13 cellular contexts compared by ENCODE assay signal in genomic region chr15:74791007-74791406, GRCh38. TPM values are rescaled to one million over a fixed set of nuclear protein-coding genes. Genes with fewer than 3 reads are reported as not detected.
DNase-seq lines count a peak whose midpoint lies in the region; ATAC-seq and TF ChIP-seq lines count a peak whose summit lies in the region.
"Had no signal": no experiment of that assay in that cellular context is flagged by ENCODE, and none has a peak within 500 bp of the region (broad histone marks: within the 10 kb centered on the region; RNA-seq: fewer than 3 reads in every experiment).

No MANE protein-coding gene starts in this region.

- H3K9me3 ChIP-seq in OCI-LY1 (ENCODE audit: low read length) (no peaks in the 10 kb centered on the region), spleen (no peaks in the 10 kb centered on the region), testis (no peaks in the 10 kb centered on the region)

- H3K9me3 Mint-ChIP-seq in activated CD4-positive, alpha-beta T cell treated with anti-CD3 and anti-CD28 coated beads, Interleukin-2, amount 10 ng/mL, durations not matched to agents 7 days and 5 days: no peaks in the 10 kb centered on the region
- no peaks in the 10 kb centered on the region for H3K9me3 Mint-ChIP-seq in central memory CD8-positive, alpha-beta T cell
- H3K9me3 Mint-ChIP-seq: H9 had no signal

- no peaks in the 10 kb centered on the region for H3K27me3 Mint-ChIP-seq in activated CD4-positive, alpha-beta T cell treated with anti-CD3 and anti-CD28 coated beads, Interleukin-2, amount 10 ng/mL, durations not matched to agents 7 days and 5 days
- no peaks in the 10 kb centered on the region for H3K27me3 Mint-ChIP-seq in central memory CD8-positive, alpha-beta T cell

- H3K4me1 ChIP-seq in OCI-LY1 (ENCODE audit: insufficient read depth, low read length, severe bottlenecking) (peaks cover 99% of the 10 kb centered on the region), spleen (peaks cover 95 to 100% (median 99%) of the 10 kb centered on the region in 6 donors), testis (peaks cover 30% of the 10 kb centered on the region)

- no peak for DNase-seq in activated CD4-positive, alpha-beta T cell treated with anti-CD3 and anti-CD28 coated beads, Interleukin-2, amount 10 ng/mL, durations not matched to agents 7 days and 5 days
- DNase-seq in activated CD4-positive, alpha-beta T cell treated with anti-CD3 and anti-CD28 coated beads, Interleukin-2, amount 50 U/mL, for 1 hour: no peak
- DNase-seq in central memory CD8-positive, alpha-beta T cell (ENCODE audit: low spot score in 2 of 2): no peak
- DNase-seq in spleen (no peak), NCI-H1105 treated with DMSO at 0.1 percent for 48 hours (lab: John Stamatoyannopoulos, UW) (no peak), testis (no peak)
- no peak for DNase-seq in stimulated activated CD4-positive, alpha-beta T cell treated with anti-CD3 and anti-CD28 coated beads, Interleukin-2, amount 100 ng/mL, for 48 hours
- DNase-seq: H9 had no signal

- TF ChIP-seq POLR2A in spleen (IDR thresholded peaks at IDR 0.05): no peak
- TF ChIP-seq POLR2A in testis (IDR thresholded peaks at IDR 0.05): no peak

- H3K27ac ChIP-seq in OCI-LY1 (ENCODE audit: low read depth, low read length, poor library complexity, severe bottlenecking) (peak overlapping the region; percentile 99), spleen (peak overlapping the region; percentile 94 to 99 (median 96)), testis (peak overlapping the region in 1 of 2 donors; percentile 32)

- no peaks in the 10 kb centered on the region for H4K20me1 ChIP-seq in OCI-LY1 (ENCODE audit: insufficient read depth, low read length)

- peak overlapping the region; percentile 97 for H3K4me2 ChIP-seq in OCI-LY1 (ENCODE audit: low read length)

- H3K27me3 ChIP-seq in OCI-LY1 (ENCODE audit: insufficient read depth, low read length): no peaks in the 10 kb centered on the region
- no peaks in the 10 kb centered on the region for H3K27me3 ChIP-seq in spleen (replicated peaks in 1 of 7)
- no peaks in the 10 kb centered on the region for H3K27me3 ChIP-seq in testis

- H3K4me1 Mint-ChIP-seq in activated CD4-positive, alpha-beta T cell treated with anti-CD3 and anti-CD28 coated beads, Interleukin-2, amount 10 ng/mL, durations not matched to agents 7 days and 5 days: peaks cover 87% of the 10 kb centered on the region
- H3K4me1 Mint-ChIP-seq in central memory CD8-positive, alpha-beta T cell: peaks cover 78% of the 10 kb centered on the region

- peaks cover 59% of the 10 kb centered on the region for H3K79me2 ChIP-seq in OCI-LY1 (ENCODE audit: insufficient read depth, low read length)

- TF ChIP-seq CTCF in OCI-LY1 (IDR thresholded peaks at IDR 0.05; ENCODE audit: low read length) (no peak), spleen (IDR thresholded peaks at IDR 0.05 in 8 of 11, conservative IDR thresholded peaks at IDR 0.05 in 3 of 11) (no peak), testis (IDR thresholded peaks at IDR 0.05) (no peak)

- peak overlapping the region; percentile 97 for H3K4me3 ChIP-seq in OCI-LY1 (ENCODE audit: low read depth, low read length, poor library complexity, severe bottlenecking)
- peak overlapping the region in 5 of 8 donors; percentile 47 to 98 (median 83) for H3K4me3 ChIP-seq in spleen
- no peak overlapping the region for H3K4me3 ChIP-seq in testis

- intact Hi-C loops in spleen (cut with DNase I; ENCODE audit: low total_unique reads) (no loop called here), testis (cut with DNase I; ENCODE audit: low total_unique reads) (no loop called here)

- WGBS in spleen, 5 donors: 4 to 18% (median 11%) methylated on average over 1 of the region's 1 CpG
- 55 to 86% methylated on average over 1 of the region's 1 CpG for WGBS in testis, 2 donors

- H3F3A ChIP-seq in OCI-LY1 (ENCODE audit: insufficient read depth, low read length): 0 out of 2 replicates have a peak, but pooled peaks cover 7% of the 10 kb centered on the region

- H3K36me3 Mint-ChIP-seq in activated CD4-positive, alpha-beta T cell treated with anti-CD3 and anti-CD28 coated beads, Interleukin-2, amount 10 ng/mL, durations not matched to agents 7 days and 5 days (ENCODE audit: low read depth): peaks cover 64% of the 10 kb centered on the region
- H3K36me3 Mint-ChIP-seq in central memory CD8-positive, alpha-beta T cell (ENCODE audit: insufficient read depth): peaks cover 36% of the 10 kb centered on the region

- H2AFZ ChIP-seq in OCI-LY1 (ENCODE audit: low read length): no peak overlapping the region

- peak overlapping the region; percentile 88 for H3K4me3 Mint-ChIP-seq in activated CD4-positive, alpha-beta T cell treated with anti-CD3 and anti-CD28 coated beads, Interleukin-2, amount 10 ng/mL, durations not matched to agents 7 days and 5 days
- peak overlapping the region; percentile 79 for H3K4me3 Mint-ChIP-seq in central memory CD8-positive, alpha-beta T cell
- H3K4me3 Mint-ChIP-seq: H9 had no signal

- H3K36me3 ChIP-seq in OCI-LY1 (ENCODE audit: insufficient read depth, low read length) (peaks cover 55% of the 10 kb centered on the region; the same call in 1 of the 2 replicates), spleen (peaks cover 0 to 48% (median 3%) of the 10 kb centered on the region in 6 donors), testis (ENCODE audit: low read depth, missing control alignments) (no peaks in the 10 kb centered on the region)

- H3K9me2 ChIP-seq in OCI-LY1 (ENCODE audit: low read depth, low read length): no peaks in the 10 kb centered on the region

- no peak for ATAC-seq in central memory CD8-positive, alpha-beta T cell (replicated peaks; ENCODE audit: extremely low read depth, poor library complexity, severe bottlenecking)

- peak overlapping the region; percentile 68 for H3K27ac Mint-ChIP-seq in activated CD4-positive, alpha-beta T cell treated with anti-CD3 and anti-CD28 coated beads, Interleukin-2, amount 10 ng/mL, durations not matched to agents 7 days and 5 days
- peak overlapping the region; percentile 93 for H3K27ac Mint-ChIP-seq in central memory CD8-positive, alpha-beta T cell (ENCODE audit: low read depth)

- CTCF ChIA-PET in activated CD4-positive, alpha-beta T cell treated with anti-CD3 and anti-CD28 coated beads, Interleukin-2, amount 10 ng/mL, durations not matched to agents 7 days and 5 days (lab: Charles Lee): interaction anchor here (0.8 to 27.9 kb wide), 3 partner anchors 8 to 163 kb away, joined by 3 to 930 read pairs (median 930); partner anchors contain the start of genes CSK and LMAN1L

- peak overlapping the region; percentile 83 for H3K9ac ChIP-seq in OCI-LY1 (ENCODE audit: low read length)

- POLR2A ChIA-PET in activated CD4-positive, alpha-beta T cell treated with anti-CD3 and anti-CD28 coated beads, Interleukin-2, amount 10 ng/mL, durations not matched to agents 7 days and 5 days (lab: Charles Lee): no interaction called here

RNA-seq across cellular contexts. Expression of gene CSK, which starts 9.1 kb away (rescaled TPM):
- 100 to 1,000 TPM; 315 to 348 TPM for total RNA-seq in activated CD4-positive, alpha-beta T cell treated with anti-CD3 and anti-CD28 coated beads, Interleukin-2, amount 10 ng/mL, durations not matched to agents 7 days and 5 days
- total RNA-seq in spleen (100 to 1,000 TPM; 121 to 281 (median 197) TPM), testis (10 to 100 TPM; 41.5 to 43.1 TPM)
- polyA plus RNA-seq in spleen (100 to 1,000 TPM; 150 to 244 (median 187) TPM), testis (ENCODE audit: insufficient read depth, low read depth, low replicate concordance) (45.6 TPM)

RNA-seq across cellular contexts. Expression of gene LMAN1L, which starts 21.6 kb away (rescaled TPM):
- under 1 TPM; 0.87 to 0.92 TPM for total RNA-seq in activated CD4-positive, alpha-beta T cell treated with anti-CD3 and anti-CD28 coated beads, Interleukin-2, amount 10 ng/mL, durations not matched to agents 7 days and 5 days
- 100 to 1,000 TPM in 4 of 7 donors, 10 to 100 TPM in 3; 55.3 to 164 (median 106) TPM for total RNA-seq in spleen
- 10 to 100 TPM in 2 of 3 donors, 1 to 10 TPM in 1; 2.4 to 36.8 (median 25.6) TPM for polyA plus RNA-seq in spleen
- total RNA-seq in testis: 1 to 10 TPM; 4.3 to 4.6 TPM
- 2.2 TPM for polyA plus RNA-seq in testis (ENCODE audit: insufficient read depth, low read depth, low replicate concordance)
- total RNA-seq: H9, mucosa of gallbladder, skeletal muscle tissue had no signal
- polyA plus RNA-seq: AG04450 had no signal

RNA-seq across cellular contexts. Expression of gene CPLX3, which starts 35.4 kb away (rescaled TPM):
- total RNA-seq in activated CD4-positive, alpha-beta T cell treated with anti-CD3 and anti-CD28 coated beads, Interleukin-2, amount 10 ng/mL, durations not matched to agents 7 days and 5 days: under 1 TPM; 0.12 to 0.19 TPM
- 10 to 100 TPM; 17.7 to 73.7 (median 37.0) TPM for total RNA-seq in spleen
- 100 to 1,000 TPM in 2 of 3 donors, 10 to 100 TPM in 1; 28.9 to 207 (median 127) TPM for polyA plus RNA-seq in spleen
- total RNA-seq in testis: 1 to 10 TPM; 3.7 to 5.7 TPM
- 3.6 TPM for polyA plus RNA-seq in testis (ENCODE audit: insufficient read depth, low read depth, low replicate concordance)
- total RNA-seq: bronchial epithelial cell, H9, mucosa of gallbladder, skeletal muscle tissue had no signal
- polyA plus RNA-seq: AG04450 had no signal

RNA-seq across cellular contexts. Expression of gene CYP1A2, which starts 42.4 kb away (rescaled TPM):
- not detected for total RNA-seq in activated CD4-positive, alpha-beta T cell treated with anti-CD3 and anti-CD28 coated beads, Interleukin-2, amount 10 ng/mL, durations not matched to agents 7 days and 5 days
- total RNA-seq in spleen (not detected), testis (under 1 TPM; 0.12 to 0.31 TPM)
- polyA plus RNA-seq in spleen (not detected), testis (ENCODE audit: insufficient read depth, low read depth, low replicate concordance) (not detected)
- total RNA-seq: bronchial epithelial cell, H9, skeletal muscle tissue had no signal
- polyA plus RNA-seq: AG04450 had no signal

RNA-seq across cellular contexts. Expression of gene ULK3, which starts 51.9 kb away (rescaled TPM):
- total RNA-seq in activated CD4-positive, alpha-beta T cell treated with anti-CD3 and anti-CD28 coated beads, Interleukin-2, amount 10 ng/mL, durations not matched to agents 7 days and 5 days: 10 to 100 TPM; 56.6 to 66.4 TPM
- total RNA-seq in spleen (10 to 100 TPM; 51.7 to 74.6 (median 57.7) TPM), testis (10 to 100 TPM; 68.2 to 78.5 TPM)
- polyA plus RNA-seq in spleen (10 to 100 TPM; 33.2 to 71.5 (median 64.7) TPM), testis (ENCODE audit: insufficient read depth, low read depth, low replicate concordance) (27.0 TPM)

Comparison
In these comparisons a context has a peak if more than half of its experiments do, and no peak if none do; other contexts are left out.
1. H3K4me3 ChIP-seq: peak in OCI-LY1 (single experiment) and spleen (5 of 8); none in testis (0 of 2).
2. RNA of gene LMAN1L, which starts 21.6 kb away (total RNA-seq): 55.3 to 164 TPM in spleen; 4.3 to 4.6 TPM in testis and 0.87 to 0.92 TPM in activated CD4-positive, alpha-beta T cell treated with anti-CD3 and anti-CD28 coated beads, Interleukin-2, amount 10 ng/mL, durations not matched to agents 7 days and 5 days; every median in the first group is over 10 times any median in the second.